2 cellular contexts compared by ENCODE assay signal in the genomic region with DNA sequence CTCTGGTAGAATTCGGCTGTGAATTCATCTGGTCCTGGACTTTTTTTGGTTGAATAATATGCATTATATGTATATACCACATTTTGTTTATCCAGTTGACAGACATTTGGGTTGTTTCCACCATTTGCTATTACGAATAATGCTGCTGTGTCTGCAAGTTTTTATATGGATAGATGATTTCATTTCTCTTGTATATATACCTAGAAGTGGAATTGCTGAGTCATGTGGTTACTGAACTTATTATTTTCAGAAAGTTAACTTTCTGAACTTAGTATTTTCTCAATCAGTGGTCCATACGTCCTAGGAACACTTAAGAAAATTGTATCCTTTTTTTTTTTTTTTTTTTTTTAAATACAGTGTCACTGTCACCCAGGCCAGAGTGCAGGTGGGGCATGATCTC.
TF ChIP-seq lines count a peak whose summit lies in the region.

No MANE protein-coding gene starts in this region.

TF ChIP-seq in HepG2, 621 proteins besides CTCF, POLR2A, EP300 and RAD21:
- TF ChIP-seq SRSF9 (IDR thresholded peaks at IDR 0.05; ENCODE audit: borderline replicate concordance, insufficient read depth, low read depth, low read length, poor library complexity, severe bottlenecking) (no peak), MAFF (IDR thresholded peaks at IDR 0.05; ENCODE audit: low read depth, low read length) (peak; percentile 79), NFE2L2 (IDR thresholded peaks at IDR 0.05; ENCODE audit: low read length) (peak; percentile 71), TEAD3 (CRISPR knock-in tag; optimal IDR thresholded peaks at IDR 0.05; ENCODE audit: borderline replicate concordance) (no peak), MAFK (conservative IDR thresholded peaks at IDR 0.05 in 1 of 2, IDR thresholded peaks at IDR 0.05 in 1 of 2; ENCODE audit: low read length in 2 of 2) (peak; percentile 79 to 91), ZNF766 (CRISPR knock-in tag; IDR thresholded peaks at IDR 0.05; ENCODE audit: borderline replicate concordance) (no peak), BHLHE40 (IDR thresholded peaks at IDR 0.05; ENCODE audit: low read length) (no peak)

TF ChIP-seq in K562, 482 proteins besides CTCF, POLR2A, EP300 and RAD21:
- TF ChIP-seq MAFF (IDR thresholded peaks at IDR 0.05; ENCODE audit: low read length) (peak; percentile 86), CBX5 (IDR thresholded peaks at IDR 0.05; ENCODE audit: borderline replicate concordance, low read depth) (no peak), ZC3H4 (CRISPR knock-in tag; IDR thresholded peaks at IDR 0.05; ENCODE audit: borderline replicate concordance) (no peak), NFE2L1 (tag; IDR thresholded peaks at IDR 0.05; ENCODE audit: borderline replicate concordance, low read depth) (peak; percentile 61), TAF9B (IDR thresholded peaks at IDR 0.05; ENCODE audit: partially characterized antibody) (no peak), C11orf30 (IDR thresholded peaks at IDR 0.05; ENCODE audit: low read depth) (peak; percentile 84), NFE2 (IDR thresholded peaks at IDR 0.05; ENCODE audit: low read depth) (peak; percentile 61; the same call in 1 of the 2 replicates), ZNF274 (IDR thresholded peaks at IDR 0.05; ENCODE audit: borderline replicate concordance, low read depth, low read length) (no peak), IRF9 (tag; IDR thresholded peaks at IDR 0.05) (no peak), CUX1 (CRISPR knock-in tag; IDR thresholded peaks at IDR 0.05) (no peak), ZNF316 (IDR thresholded peaks at IDR 0.05) (peak; percentile 94), PHF8 (IDR thresholded peaks at IDR 0.05; ENCODE audit: borderline replicate concordance, low read length) (no peak), ZSCAN29 (IDR thresholded peaks at IDR 0.05) (no peak), ETV1 (tag; conservative IDR thresholded peaks at IDR 0.05; ENCODE audit: low read depth) (no peak), MAFG (tag; conservative IDR thresholded peaks at IDR 0.05) (peak; percentile 87), TCFL5 (CRISPR knock-in tag; conservative IDR thresholded peaks at IDR 0.05) (no peak), ZNF12 (CRISPR knock-in tag; IDR thresholded peaks at IDR 0.05) (no peak), MAFK (IDR thresholded peaks at IDR 0.05; ENCODE audit: low read length) (peak; percentile 82), ZNF445 (CRISPR knock-in tag; IDR thresholded peaks at IDR 0.05; ENCODE audit: low read depth) (no peak)
